23 cellular contexts compared by ENCODE assay signal in genomic region chr5:42520203-42520602, GRCh38.
"Had no signal": no experiment of that assay in that cellular context is flagged by ENCODE, and none has a peak within 500 bp of the region (broad histone marks: within the 10 kb centered on the region; RNA-seq: fewer than 3 reads in every experiment).

No MANE protein-coding gene starts in this region.

- H3K27me3 ChIP-seq: brain microvascular endothelial cell, cardiac muscle cell had no signal

- DNase-seq: activated CD4-positive, alpha-beta T cell treated with anti-CD3 and anti-CD28 coated beads for 36 hours; activated CD4-positive, alpha-beta T cell treated with anti-CD3 and anti-CD28 coated beads, Interleukin-2, amount 50 U/mL, for 1 hour; activated CD8-positive, alpha-beta memory T cell treated with anti-CD3 and anti-CD28 coated beads, Interleukin-2, amount 50 U/mL, for 4 hours; activated CD8-positive, alpha-beta T cell treated with anti-CD3 and anti-CD28 coated beads for 36 hours; activated gamma-delta T cell treated with Interleukin-2 at 50 U/mL for 16 hours; activated naive CD4-positive, alpha-beta T cell treated with anti-CD3 and anti-CD28 coated beads, Interleukin-2, amount 10 ng/mL, durations not matched to agents 7 days and 5 days; activated naive CD8-positive, alpha-beta T cell treated with anti-CD3 and anti-CD28 coated beads for 36 hours; activated T-cell treated with anti-CD3 and anti-CD28 coated beads, Interleukin-2, amount 50 U/mL, for 72 hours; brain microvascular endothelial cell; NCI-H1105 treated with DMSO at 0.1 percent for 48 hours; NCI-H1436 treated with DMSO at 0.1 percent for 48 hours; NCI-H187; NCI-H2081; NCI-H510A treated with DMSO at 0.1 percent for 48 hours; NCI-H69; NK-92 treated with Interleukin-12 subunit alpha and Interleukin-12 subunit beta, amount 100 ng/mL, for 24 hours; PC-9; SHP77 treated with DMSO at 0.1 percent for 48 hours; T-helper 1 cell; WERI-Rb-1 had no signal

- H3K27ac Mint-ChIP-seq: activated CD4-positive, alpha-beta T cell treated with anti-CD3 and anti-CD28 coated beads for 36 hours; activated CD8-positive, alpha-beta T cell treated with anti-CD3 and anti-CD28 coated beads for 36 hours; activated naive CD4-positive, alpha-beta T cell treated with anti-CD3 and anti-CD28 coated beads, Interleukin-2, amount 10 ng/mL, durations not matched to agents 7 days and 5 days; activated naive CD8-positive, alpha-beta T cell treated with anti-CD3 and anti-CD28 coated beads for 36 hours; activated T-cell treated with anti-CD3 and anti-CD28 coated beads, Interleukin-2, amount 50 U/mL, for 72 hours; activated T-helper 2 cell treated with anti-CD3 and anti-CD28 coated beads, Interferon-gamma antibody, Interleukin-2, Interleukin-4, amounts not matched to agents 10 μg/mL and 5 μg/mL and 100 μg/mL, durations not matched to agents 14 hours and 24 hours and 36 hours had no signal

- H3K36me3 Mint-ChIP-seq: activated naive CD4-positive, alpha-beta T cell treated with anti-CD3 and anti-CD28 coated beads, Interleukin-2, amount 10 ng/mL, durations not matched to agents 7 days and 5 days; activated naive CD8-positive, alpha-beta T cell treated with anti-CD3 and anti-CD28 coated beads for 36 hours had no signal

- H3K36me3 ChIP-seq: brain microvascular endothelial cell, cardiac muscle cell, WERI-Rb-1 had no signal

- H3K4me3 ChIP-seq: cardiac muscle cell, PC-9, SK-N-MC had no signal

- H2AFZ ChIP-seq: PC-9 had no signal

- ATAC-seq: activated CD4-positive, alpha-beta T cell treated with anti-CD3 and anti-CD28 coated beads for 36 hours; activated CD8-positive, alpha-beta T cell treated with anti-CD3 and anti-CD28 coated beads for 36 hours; activated T-cell treated with anti-CD3 and anti-CD28 coated beads, Interleukin-2, amount 50 U/mL, for 72 hours had no signal

- H3K4me1 Mint-ChIP-seq: activated CD4-positive, alpha-beta T cell treated with anti-CD3 and anti-CD28 coated beads for 36 hours; activated naive CD4-positive, alpha-beta T cell treated with anti-CD3 and anti-CD28 coated beads, Interleukin-2, amount 10 ng/mL, durations not matched to agents 7 days and 5 days had no signal

- H3K9me3 Mint-ChIP-seq: activated CD8-positive, alpha-beta T cell treated with anti-CD3 and anti-CD28 coated beads for 36 hours; activated naive CD4-positive, alpha-beta T cell treated with anti-CD3 and anti-CD28 coated beads, Interleukin-2, amount 10 ng/mL, durations not matched to agents 7 days and 5 days; activated naive CD8-positive, alpha-beta T cell treated with anti-CD3 and anti-CD28 coated beads for 36 hours; activated T-cell treated with anti-CD3 and anti-CD28 coated beads, Interleukin-2, amount 50 U/mL, for 72 hours; activated T-helper 2 cell treated with anti-CD3 and anti-CD28 coated beads, Interferon-gamma antibody, Interleukin-2, Interleukin-4, amounts not matched to agents 10 μg/mL and 5 μg/mL and 100 μg/mL, durations not matched to agents 14 hours and 24 hours and 36 hours had no signal

- H3K4me3 Mint-ChIP-seq: activated CD4-positive, alpha-beta T cell treated with anti-CD3 and anti-CD28 coated beads for 36 hours; activated CD8-positive, alpha-beta T cell treated with anti-CD3 and anti-CD28 coated beads for 36 hours; activated naive CD4-positive, alpha-beta T cell treated with anti-CD3 and anti-CD28 coated beads, Interleukin-2, amount 10 ng/mL, durations not matched to agents 7 days and 5 days; activated naive CD8-positive, alpha-beta T cell treated with anti-CD3 and anti-CD28 coated beads for 36 hours; activated T-cell treated with anti-CD3 and anti-CD28 coated beads, Interleukin-2, amount 50 U/mL, for 72 hours had no signal

- H3K27me3 Mint-ChIP-seq: activated naive CD4-positive, alpha-beta T cell treated with anti-CD3 and anti-CD28 coated beads, Interleukin-2, amount 10 ng/mL, durations not matched to agents 7 days and 5 days had no signal

- H3K27ac ChIP-seq: brain microvascular endothelial cell, cardiac muscle cell, PC-9, SK-N-MC, WERI-Rb-1 had no signal

- H3K4me2 ChIP-seq: PC-9 had no signal
